In the genomic region with DNA sequence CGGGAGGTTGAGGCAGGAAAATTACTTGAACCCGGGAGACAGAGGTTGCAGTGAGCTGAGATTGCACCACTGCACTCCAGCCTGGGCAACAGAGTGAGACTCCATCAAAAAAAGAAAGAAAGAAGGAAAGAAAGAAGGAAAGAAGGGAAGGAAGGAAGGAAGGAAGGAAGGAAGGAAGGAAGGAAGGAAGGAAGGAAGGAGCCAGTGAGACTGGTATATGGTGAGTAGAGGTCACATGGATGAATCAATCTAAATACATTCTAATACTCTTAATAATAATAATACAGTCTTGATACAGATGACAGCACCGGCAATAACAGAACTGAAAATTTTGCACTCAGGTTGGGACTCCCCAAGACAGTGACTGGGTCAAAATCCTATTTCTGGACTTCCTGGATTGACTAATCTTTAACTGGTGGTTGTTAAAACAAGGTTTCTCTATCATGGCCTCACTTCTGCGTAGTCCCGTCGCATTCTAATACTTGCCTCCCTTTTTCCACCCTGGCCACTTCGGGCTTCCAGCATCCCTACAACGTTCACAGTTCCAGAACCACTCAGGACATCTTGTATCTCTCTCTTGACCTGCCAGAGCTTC, we compare ENCODE assay signal across 14 cellular contexts. TPM values are rescaled to one million over a fixed set of nuclear protein-coding genes. Genes with fewer than 3 reads are reported as not detected.
A peak's percentile ranks its signal among the peaks of the same experiment; 100 is the strongest.
DNase-seq lines count a peak whose midpoint lies in the region; ATAC-seq, FAIRE-seq and TF ChIP-seq lines count a peak whose summit lies in the region.
"Had no signal": no experiment of that assay in that cellular context is flagged by ENCODE, and none has a peak within 500 bp of the region (broad histone marks: within the 10 kb centered on the region; RNA-seq: fewer than 3 reads in every experiment).

No MANE protein-coding gene starts in this region.

- TF ChIP-seq CTCF in GM12865 (IDR thresholded peaks at IDR 0.05; ENCODE audit: insufficient read depth, low read depth, low read length, missing control alignments): no peak
- TF ChIP-seq CTCF in dorsolateral prefrontal cortex (IDR thresholded peaks at IDR 0.05 in 54 of 56, conservative IDR thresholded peaks at IDR 0.05 in 2 of 56; ENCODE audit: low read depth in 1 of 56, partially characterized antibody in 56 of 56): no peak

- intact Hi-C loops in dorsolateral prefrontal cortex (cut with DNase I): no loop called here

- H3K27ac ChIP-seq in dorsolateral prefrontal cortex: no peak overlapping the region
- H3K27ac ChIP-seq: heart right ventricle, SJSA1, vagina had no signal

- no peak overlapping the region for H3K4me3 ChIP-seq in GM12865 (ENCODE audit: low read depth, low read length)
- H3K4me3 ChIP-seq in dorsolateral prefrontal cortex: no peak overlapping the region
- H3K4me3 ChIP-seq: heart right ventricle, SJSA1, vagina had no signal

- peak; percentile 77 for DNase-seq in GM12865 (ENCODE audit: low read depth)
- no peak for DNase-seq in dorsolateral prefrontal cortex
- no peak for DNase-seq in activated effector memory CD4-positive, alpha-beta T cell treated with Interleukin-2 at 50 U/mL for 16 hours
- no peak for DNase-seq in urothelium cell line (ENCODE audit: low spot score)
- DNase-seq in ecto neural progenitor cell (ENCODE audit: low spot score): no peak
- DNase-seq: effector memory CD4-positive, alpha-beta T cell; GF-D8; heart right ventricle had no signal

- FAIRE-seq in urothelium cell line (lab: Jason Lieb, UNC): no peak
- FAIRE-seq: HTR-8/SVneo had no signal

- peaks cover 0 to 8% (median 0%) of the 10 kb centered on the region in 45 donors for H3K27me3 ChIP-seq in dorsolateral prefrontal cortex
- H3K27me3 ChIP-seq: heart right ventricle, SJSA1, vagina had no signal

- ATAC-seq in GM19351 (IDR thresholded peaks at IDR 0.05; ENCODE audit: unreplicated experiment) (peak; percentile 99), HG02759 (IDR thresholded peaks at IDR 0.05; ENCODE audit: unreplicated experiment) (peak; percentile 98), HG03457 (IDR thresholded peaks at IDR 0.05; ENCODE audit: unreplicated experiment) (peak; percentile 99)
- ATAC-seq: heart right ventricle had no signal

RNA-seq across cellular contexts. Expression of gene EIF3M, which starts 53.5 kb away (rescaled TPM):
- total RNA-seq in dorsolateral prefrontal cortex: 100 to 1,000 TPM in 58 of 120 experiments, 10 to 100 TPM in 62; 63.1 to 130 (median 99.4) TPM
